10 cellular contexts compared by ENCODE assay signal in genomic region chr9:33297455-33297854, GRCh38. TPM values are rescaled to one million over a fixed set of nuclear protein-coding genes. Genes with fewer than 3 reads are reported as not detected.
DNase-seq lines count a peak whose midpoint lies in the region; ATAC-seq and TF ChIP-seq lines count a peak whose summit lies in the region.
"Had no signal": no experiment of that assay in that cellular context is flagged by ENCODE, and none has a peak within 500 bp of the region (broad histone marks: within the 10 kb centered on the region; RNA-seq: fewer than 3 reads in every experiment).

No MANE protein-coding gene starts in this region.

- DNase-seq in Karpas-422 (peak; percentile 93), myocyte (ENCODE audit: low read depth) (peak; percentile 91), RKO (ENCODE audit: low spot score) (no peak), endothelial cell (ENCODE audit: low spot score) (no peak)
- DNase-seq in activated T-helper 1 cell treated with anti-CD3 and anti-CD28 coated beads, Interleukin-12 subunit alpha, Interleukin-12 subunit beta, Interleukin-2, Interleukin-4 antibody, amounts not matched to agents 30 ng/mL and 10 ng/mL and 1 ng/mL, durations not matched to agents 14 hours and 24 hours and 36 hours (ENCODE audit: low spot score) = no peak
- DNase-seq in activated CD8-positive, alpha-beta memory T cell treated with anti-CD3 and anti-CD28 coated beads, Interleukin-2, amount 50 U/mL, for 4 hours = no peak

- ATAC-seq in GM18508 (IDR thresholded peaks at IDR 0.05; ENCODE audit: insufficient read depth, unreplicated experiment) (peak; percentile 78), GM21737 (IDR thresholded peaks at IDR 0.05; ENCODE audit: unreplicated experiment) (peak; percentile 85)

- peaks cover 16% of the 10 kb centered on the region; the same call in 1 of the 2 replicates for H4K20me1 ChIP-seq in Karpas-422 (ENCODE audit: insufficient read depth, low read depth, low read length)

- H3K27me3 ChIP-seq in Karpas-422 (ENCODE audit: low read length) = no peaks in the 10 kb centered on the region

- H3K4me1 Mint-ChIP-seq in activated T-helper 1 cell treated with anti-CD3 and anti-CD28 coated beads, Interleukin-12 subunit alpha, Interleukin-12 subunit beta, Interleukin-2, Interleukin-4 antibody, amounts not matched to agents 30 ng/mL and 10 ng/mL and 1 ng/mL, durations not matched to agents 14 hours and 24 hours and 36 hours (ENCODE audit: low read depth) = peaks cover 68% of the 10 kb centered on the region
- H3K4me1 Mint-ChIP-seq in endothelial cell (ENCODE audit: unreplicated experiment) = peaks cover 41% of the 10 kb centered on the region

- peaks cover 68% of the 10 kb centered on the region for H3K4me1 ChIP-seq in Karpas-422 (ENCODE audit: low read length)

- intact Hi-C loops in activated T-helper 1 cell treated with anti-CD3 and anti-CD28 coated beads, Interleukin-12 subunit alpha, Interleukin-12 subunit beta, Interleukin-2, Interleukin-4 antibody, amounts not matched to agents 30 ng/mL and 10 ng/mL and 1 ng/mL, durations not matched to agents 14 hours and 24 hours and 36 hours (cut with micrococcal nuclease) = no loop called here

- peaks cover 92% of the 10 kb centered on the region for H3K79me2 ChIP-seq in Karpas-422 (ENCODE audit: low read length)

- peak overlapping the region; percentile 97 for H3K27ac ChIP-seq in Karpas-422 (ENCODE audit: low read length)
- H3K27ac ChIP-seq: SK-N-MC had no signal

- H3K9me2 ChIP-seq in Karpas-422 (replicated peaks; ENCODE audit: insufficient read depth, low read length) = no peaks in the 10 kb centered on the region

- peaks cover 53% of the 10 kb centered on the region for H3K36me3 Mint-ChIP-seq in activated T-helper 1 cell treated with anti-CD3 and anti-CD28 coated beads, Interleukin-12 subunit alpha, Interleukin-12 subunit beta, Interleukin-2, Interleukin-4 antibody, amounts not matched to agents 30 ng/mL and 10 ng/mL and 1 ng/mL, durations not matched to agents 14 hours and 24 hours and 36 hours (ENCODE audit: low read depth)
- H3K36me3 Mint-ChIP-seq in endothelial cell (ENCODE audit: low read depth, unreplicated experiment) = peaks cover 53% of the 10 kb centered on the region

- peak overlapping the region; percentile 67 for H3K27ac Mint-ChIP-seq in activated T-helper 1 cell treated with anti-CD3 and anti-CD28 coated beads, Interleukin-12 subunit alpha, Interleukin-12 subunit beta, Interleukin-2, Interleukin-4 antibody, amounts not matched to agents 30 ng/mL and 10 ng/mL and 1 ng/mL, durations not matched to agents 14 hours and 24 hours and 36 hours
- no peak overlapping the region for H3K27ac Mint-ChIP-seq in endothelial cell (ENCODE audit: unreplicated experiment)

- no peaks in the 10 kb centered on the region for H3K9me3 ChIP-seq in Karpas-422 (ENCODE audit: low read length)

- no peaks in the 10 kb centered on the region for H3K27me3 Mint-ChIP-seq in activated T-helper 1 cell treated with anti-CD3 and anti-CD28 coated beads, Interleukin-12 subunit alpha, Interleukin-12 subunit beta, Interleukin-2, Interleukin-4 antibody, amounts not matched to agents 30 ng/mL and 10 ng/mL and 1 ng/mL, durations not matched to agents 14 hours and 24 hours and 36 hours (ENCODE audit: insufficient read depth)
- H3K27me3 Mint-ChIP-seq in endothelial cell (ENCODE audit: unreplicated experiment) = no peaks in the 10 kb centered on the region

- no peak for TF ChIP-seq CTCF in endothelial cell (IDR thresholded peaks at IDR 0.05; ENCODE audit: unreplicated experiment)

- H3K9ac ChIP-seq in Karpas-422 (ENCODE audit: low read length) = peak overlapping the region; percentile 65

- H3K4me3 Mint-ChIP-seq in activated T-helper 1 cell treated with anti-CD3 and anti-CD28 coated beads, Interleukin-12 subunit alpha, Interleukin-12 subunit beta, Interleukin-2, Interleukin-4 antibody, amounts not matched to agents 30 ng/mL and 10 ng/mL and 1 ng/mL, durations not matched to agents 14 hours and 24 hours and 36 hours = peak overlapping the region; percentile 9
- H3K4me3 Mint-ChIP-seq in endothelial cell (ENCODE audit: unreplicated experiment) = no peak overlapping the region

- no peak overlapping the region for H2AFZ ChIP-seq in Karpas-422 (ENCODE audit: low read length)

- peak overlapping the region; percentile 86 for H3K4me2 ChIP-seq in Karpas-422 (ENCODE audit: low read depth, low read length, poor library complexity, severe bottlenecking)

- H3K36me3 ChIP-seq in Karpas-422 (ENCODE audit: insufficient read depth, low read length) = peaks cover 55% of the 10 kb centered on the region; the same call in 1 of the 2 replicates

- no peaks in the 10 kb centered on the region for H3K9me3 Mint-ChIP-seq in activated T-helper 1 cell treated with anti-CD3 and anti-CD28 coated beads, Interleukin-12 subunit alpha, Interleukin-12 subunit beta, Interleukin-2, Interleukin-4 antibody, amounts not matched to agents 30 ng/mL and 10 ng/mL and 1 ng/mL, durations not matched to agents 14 hours and 24 hours and 36 hours
- H3K9me3 Mint-ChIP-seq in endothelial cell (ENCODE audit: unreplicated experiment) = no peaks in the 10 kb centered on the region

- peak overlapping the region; percentile 50 for H3K4me3 ChIP-seq in Karpas-422 (ENCODE audit: low read length)
- H3K4me3 ChIP-seq: SK-N-MC had no signal

RNA-seq across cellular contexts. Expression of gene NFX1, which starts 7.1 kb away (rescaled TPM):
- 30.7 and 51.4 TPM in 2 replicates for total RNA-seq in Karpas-422 (2014; rRNA removed; shearing (Covaris generic); ENCODE audit: low replicate concordance)
- 36.2 and 37.6 TPM in 2 replicates for total RNA-seq in activated T-helper 1 cell treated with anti-CD3 and anti-CD28 coated beads, Interleukin-12 subunit alpha, Interleukin-12 subunit beta, Interleukin-2, Interleukin-4 antibody, amounts not matched to agents 30 ng/mL and 10 ng/mL and 1 ng/mL, durations not matched to agents 14 hours and 24 hours and 36 hours
- total RNA-seq in myocyte (29.8 and 37.0 TPM in 2 replicates), endothelial cell (ENCODE audit: unreplicated experiment) (33.5 TPM)
- 23.9 TPM for polyA plus RNA-seq in myocyte (2012)

RNA-seq across cellular contexts. Expression of gene CHMP5, which starts 32.6 kb away (rescaled TPM):
- total RNA-seq in Karpas-422 (2014; rRNA removed; shearing (Covaris generic); ENCODE audit: low replicate concordance) = 53.4 and 57.1 TPM in 2 replicates
- 70.7 and 76.7 TPM in 2 replicates for total RNA-seq in activated T-helper 1 cell treated with anti-CD3 and anti-CD28 coated beads, Interleukin-12 subunit alpha, Interleukin-12 subunit beta, Interleukin-2, Interleukin-4 antibody, amounts not matched to agents 30 ng/mL and 10 ng/mL and 1 ng/mL, durations not matched to agents 14 hours and 24 hours and 36 hours
- total RNA-seq in myocyte = 94.4 and 97.4 TPM in 2 replicates
- polyA plus RNA-seq in myocyte (2012) = 90.4 TPM
- 88.7 TPM for total RNA-seq in endothelial cell (ENCODE audit: unreplicated experiment)

RNA-seq across cellular contexts. Expression of gene BAG1, which starts 32.9 kb away (rescaled TPM):
- 55.6 and 111 TPM in 2 replicates for total RNA-seq in Karpas-422 (2014; rRNA removed; shearing (Covaris generic); ENCODE audit: low replicate concordance)
- total RNA-seq in activated T-helper 1 cell treated with anti-CD3 and anti-CD28 coated beads, Interleukin-12 subunit alpha, Interleukin-12 subunit beta, Interleukin-2, Interleukin-4 antibody, amounts not matched to agents 30 ng/mL and 10 ng/mL and 1 ng/mL, durations not matched to agents 14 hours and 24 hours and 36 hours = 75.0 and 78.2 TPM in 2 replicates
- total RNA-seq in myocyte (74.6 and 78.7 TPM in 2 replicates), endothelial cell (ENCODE audit: unreplicated experiment) (61.5 TPM)
- polyA plus RNA-seq in myocyte (2012) = 74.4 TPM

RNA-seq across cellular contexts. Expression of gene SPINK4, which starts 57.5 kb away (rescaled TPM):
- not detected in 2 replicates for total RNA-seq in Karpas-422 (2014; rRNA removed; shearing (Covaris generic); ENCODE audit: low replicate concordance)
- not detected in 2 replicates for total RNA-seq in activated T-helper 1 cell treated with anti-CD3 and anti-CD28 coated beads, Interleukin-12 subunit alpha, Interleukin-12 subunit beta, Interleukin-2, Interleukin-4 antibody, amounts not matched to agents 30 ng/mL and 10 ng/mL and 1 ng/mL, durations not matched to agents 14 hours and 24 hours and 36 hours
- not detected in 2 replicates for total RNA-seq in myocyte
- not detected for polyA plus RNA-seq in myocyte (2012)
- total RNA-seq in endothelial cell (ENCODE audit: unreplicated experiment) = not detected
- total RNA-seq: urinary bladder had no signal

Comparison
In these comparisons a context has a peak if more than half of its experiments do, and no peak if none do; other contexts are left out.
1. DNase-seq: peak in Karpas-422 (single experiment) and myocyte (single experiment); none in activated T-helper 1 cell treated with anti-CD3 and anti-CD28 coated beads, Interleukin-12 subunit alpha, Interleukin-12 subunit beta, Interleukin-2, Interleukin-4 antibody, amounts not matched to agents 30 ng/mL and 10 ng/mL and 1 ng/mL, durations not matched to agents 14 hours and 24 hours and 36 hours (single experiment), RKO (single experiment), activated CD8-positive, alpha-beta memory T cell treated with anti-CD3 and anti-CD28 coated beads, Interleukin-2, amount 50 U/mL, for 4 hours (single experiment) and endothelial cell (single experiment).